Comparison of ENCODE assay signal across 8 cellular contexts in genomic region chr1:174998569-174999215, GRCh38. TPM values are rescaled to one million over a fixed set of nuclear protein-coding genes. Genes with fewer than 3 reads are reported as not detected.
DNase-seq lines count a peak whose midpoint lies in the region; ATAC-seq, FAIRE-seq and TF ChIP-seq lines count a peak whose summit lies in the region.

No MANE protein-coding gene starts in this region.

- no peak for DNase-seq in D721Med (ENCODE audit: insufficient read length, low spot score)
- DNase-seq in NCI-H1105 treated with DMSO at 0.1 percent for 48 hours (lab: John Stamatoyannopoulos, UW), result peak; percentile 88
- DNase-seq in cerebellar cortex (ENCODE audit: low spot score), result peak; percentile 81
- DNase-seq in left colon, result peak; percentile 40 to 43
- peak; percentile 7 to 12 for DNase-seq in stimulated activated CD8-positive, alpha-beta memory T cell treated with anti-CD3 and anti-CD28 coated beads, Interleukin-15, amount 100 ng/mL, for 4 hours (ENCODE audit: low read depth in 2 of 2)
- no peak for DNase-seq in GOT3 (lab: John Stamatoyannopoulos, UW)

- FAIRE-seq in D721Med (lab: Jason Lieb, UNC), result peak; percentile 66

- ATAC-seq in GM21737 (IDR thresholded peaks at IDR 0.05; ENCODE audit: unreplicated experiment) (peak; percentile 6), SK-N-SH treated with all-trans-retinoic acid at 6 μM for 48 hours (no peak), left colon (peak; percentile 14)

- intact Hi-C loops in left colon (cut with DNase I, micrococcal nuclease), result no loop called here

- TF ChIP-seq CTCF in D721Med (IDR thresholded peaks at IDR 0.05; ENCODE audit: insufficient read depth, missing control alignments), result peak; percentile 75

TF ChIP-seq in SK-N-SH treated with all-trans-retinoic acid at 6 μM for 48 hours, 23 proteins besides CTCF, POLR2A, EP300 and RAD21:
- 0 out of 2 replicates have a peak, but pooled peaks have one; percentile 63 for TF ChIP-seq OSR1 (CRISPR knock-in tag; IDR thresholded peaks at IDR 0.05)
- TF ChIP-seq ZC3H10 (CRISPR knock-in tag; IDR thresholded peaks at IDR 0.05), result peak; percentile 29; the same call in 1 of the 2 replicates
- TF ChIP-seq SNAI2 (CRISPR knock-in tag; IDR thresholded peaks at IDR 0.05), result no peak
- no peak for TF ChIP-seq CSDC2 (CRISPR knock-in tag; IDR thresholded peaks at IDR 0.05)

RNA-seq across cellular contexts. Expression of gene CACYBP, which starts 1.1 kb away (rescaled TPM):
- 10 to 100 TPM; 46.0 to 55.6 TPM for total RNA-seq in left colon

RNA-seq across cellular contexts. Expression of gene MRPS14, which starts 24.5 kb away (rescaled TPM):
- 10 to 100 TPM; 25.2 to 26.6 TPM for total RNA-seq in left colon

Comparison
In these comparisons a context has a peak if more than half of its experiments do, and no peak if none do; other contexts are left out.
1. DNase-seq: peak in NCI-H1105 treated with DMSO at 0.1 percent for 48 hours (single experiment), cerebellar cortex (single experiment), left colon (2 of 2) and stimulated activated CD8-positive, alpha-beta memory T cell treated with anti-CD3 and anti-CD28 coated beads, Interleukin-15, amount 100 ng/mL, for 4 hours (2 of 2); none in D721Med (single experiment) and GOT3 (single experiment).